In the genomic region with DNA sequence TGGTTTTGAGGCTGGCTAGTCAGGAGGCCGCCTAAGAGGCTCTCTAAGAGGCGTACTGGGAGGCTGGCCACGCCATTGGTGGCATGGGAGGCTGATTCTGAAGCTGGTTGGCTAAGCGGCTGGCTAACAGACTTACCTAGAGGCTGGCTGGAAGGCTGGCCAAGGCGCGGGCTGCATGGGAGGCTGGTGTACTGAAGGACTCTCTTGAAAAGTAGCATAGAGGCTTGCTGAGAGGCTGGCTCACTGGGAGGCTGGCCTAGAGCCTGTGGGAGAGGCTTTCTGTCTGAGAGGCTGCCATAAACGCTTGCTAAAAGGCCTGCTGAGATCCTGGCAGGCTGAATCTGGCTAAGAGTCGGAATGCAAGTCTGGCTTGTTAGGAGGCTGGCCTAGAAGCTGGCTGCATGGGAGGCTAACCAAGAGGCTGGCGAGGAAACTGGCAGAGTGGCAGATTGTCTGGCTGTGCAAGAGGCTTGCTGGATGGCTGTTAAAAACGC, we compare ENCODE assay signal across 1 cellular context.
TF ChIP-seq lines count a peak whose summit lies in the region.

No MANE protein-coding gene starts in this region.

TF ChIP-seq in SK-N-SH, 30 proteins besides CTCF, POLR2A, EP300 and RAD21 (continued from another document):
- no peak for TF ChIP-seq EZH2phosphoT487 (IDR thresholded peaks at IDR 0.05; ENCODE audit: borderline replicate concordance, low read depth)
- no peak for TF ChIP-seq NFIC (IDR thresholded peaks at IDR 0.05; ENCODE audit: borderline replicate concordance)
- no peak for TF ChIP-seq POLR2AphosphoS5 (IDR thresholded peaks at IDR 0.05; ENCODE audit: low read depth, low read length)
- no peak for TF ChIP-seq YY1 (IDR thresholded peaks at IDR 0.05; ENCODE audit: low read depth)
- TF ChIP-seq, protein P1, sequence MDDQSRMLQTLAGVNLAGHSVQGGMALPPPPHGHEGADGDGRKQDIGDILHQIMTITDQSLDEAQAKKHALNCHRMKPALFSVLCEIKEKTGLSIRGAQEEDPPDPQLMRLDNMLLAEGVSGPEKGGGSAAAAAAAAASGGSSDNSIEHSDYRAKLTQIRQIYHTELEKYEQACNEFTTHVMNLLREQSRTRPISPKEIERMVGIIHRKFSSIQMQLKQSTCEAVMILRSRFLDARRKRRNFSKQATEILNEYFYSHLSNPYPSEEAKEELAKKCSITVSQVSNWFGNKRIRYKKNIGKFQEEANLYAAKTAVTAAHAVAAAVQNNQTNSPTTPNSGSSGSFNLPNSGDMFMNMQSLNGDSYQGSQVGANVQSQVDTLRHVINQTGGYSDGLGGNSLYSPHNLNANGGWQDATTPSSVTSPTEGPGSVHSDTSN (IDR thresholded peaks at IDR 0.05), result no peak
- no peak for TF ChIP-seq GATA2 (CRISPR knock-in tag; IDR thresholded peaks at IDR 0.05)
TF ChIP-seq in SK-N-SH: peak in this region for 0.
